In genomic region chr7:34709771-34710170, GRCh38 we compare ENCODE assay signal across 24 cellular contexts. TPM values are rescaled to one million over a fixed set of nuclear protein-coding genes. Genes with fewer than 3 reads are reported as not detected.
"Had no signal": no experiment of that assay in that cellular context is flagged by ENCODE, and none has a peak within 500 bp of the region (broad histone marks: within the 10 kb centered on the region; RNA-seq: fewer than 3 reads in every experiment).

No MANE protein-coding gene starts in this region.

- H3K4me1 Mint-ChIP-seq: IgD-negative memory B cell had no signal

- H3K27me3 ChIP-seq: SJSA1 had no signal

- H3K4me3 ChIP-seq: K562, SJSA1, SK-N-MC had no signal

- H3K36me3 ChIP-seq: SJSA1 had no signal

- H3K4me3 Mint-ChIP-seq: IgD-negative memory B cell had no signal

- H3K4me1 ChIP-seq: SJSA1 had no signal

- H3K9me3 ChIP-seq: SJSA1 had no signal

- H3K36me3 Mint-ChIP-seq: IgD-negative memory B cell had no signal

- H3K27ac ChIP-seq: KMS-11, SJSA1, SK-N-MC had no signal

- H3K9me3 Mint-ChIP-seq: IgD-negative memory B cell had no signal

- DNase-seq: Kasumi-1, MM.1S, NCI-H1092 treated with DMSO at 0.1 percent for 48 hours, NCI-H1436, NCI-H187, NCI-H2029, NCI-H2081 treated with DMSO at 0.1 percent for 48 hours, NCI-H2227 treated with DMSO at 0.1 percent for 48 hours, NCI-H69, NCI-H774, PC-3, SHP77 treated with DMSO at 0.1 percent for 48 hours had no signal

- H3K4me2 ChIP-seq: KMS-11 had no signal

- H3K27ac Mint-ChIP-seq: IgD-negative memory B cell had no signal

- ATAC-seq: K562, Panc1, PC-3, Right ventricle myocardium inferior had no signal

- H3K27me3 Mint-ChIP-seq: IgD-negative memory B cell had no signal

- H3K9ac ChIP-seq: KMS-11 had no signal

RNA-seq across cellular contexts. Expression of gene NPSR1, which starts 51.8 kb away (rescaled TPM):
- total RNA-seq: HT1080; K562; M059J; NCI-H460; PC-3; Right ventricle myocardium inferior; RPMI7951; SJSA1; T-helper 1 cell treated with Interleukin-12 subunit alpha and Interleukin-12 subunit beta and Interleukin-4 antibody, amounts not matched to agents 30 ng/mL and 1 ng/mL, for 36 hours had no signal
